Comparison of ENCODE assay signal across 2 cellular contexts in the genomic region with DNA sequence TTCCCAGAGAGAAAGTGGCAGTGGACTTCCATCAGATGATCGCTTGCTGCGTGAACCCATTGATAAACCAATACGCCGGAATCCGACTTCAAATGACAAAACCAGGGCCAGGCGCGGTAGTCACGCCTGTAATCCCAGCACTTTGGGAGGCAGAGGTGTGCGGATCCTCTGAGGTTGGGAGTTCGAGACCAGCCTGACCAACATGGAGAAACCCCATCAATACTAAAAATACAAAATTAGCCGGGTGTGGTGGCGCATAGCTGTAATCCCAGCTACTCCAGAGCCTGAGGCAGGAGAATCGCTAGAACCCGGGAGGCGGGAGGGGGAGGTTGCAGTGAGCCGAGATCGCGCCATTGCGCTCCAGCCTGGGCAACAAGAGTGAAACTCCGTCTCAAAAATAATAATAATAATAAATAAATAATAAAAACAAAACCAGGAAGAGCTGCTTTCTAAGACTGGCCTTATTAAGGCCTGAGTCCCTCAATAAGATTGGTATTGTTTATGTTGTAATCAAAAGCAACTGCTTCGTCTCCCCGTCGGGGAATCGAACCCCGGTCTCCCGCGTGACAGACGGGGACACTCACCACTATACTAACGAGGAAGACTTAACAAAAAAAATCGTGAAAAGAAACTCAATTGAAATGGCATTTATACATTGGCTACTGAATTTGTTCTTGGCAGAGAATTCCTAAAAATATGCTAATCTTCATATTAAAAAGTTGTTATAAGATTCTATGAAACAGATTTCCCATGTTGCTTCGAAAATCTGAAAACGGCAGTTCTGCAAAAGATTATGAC.
A peak's percentile ranks its signal among the peaks of the same experiment; 100 is the strongest.
TF ChIP-seq lines count a peak whose summit lies in the region.

No MANE protein-coding gene starts in this region.

TF ChIP-seq in HepG2, 621 proteins besides CTCF, POLR2A, EP300 and RAD21 (continued from another document and continues in another):
- TF ChIP-seq, protein P1, sequence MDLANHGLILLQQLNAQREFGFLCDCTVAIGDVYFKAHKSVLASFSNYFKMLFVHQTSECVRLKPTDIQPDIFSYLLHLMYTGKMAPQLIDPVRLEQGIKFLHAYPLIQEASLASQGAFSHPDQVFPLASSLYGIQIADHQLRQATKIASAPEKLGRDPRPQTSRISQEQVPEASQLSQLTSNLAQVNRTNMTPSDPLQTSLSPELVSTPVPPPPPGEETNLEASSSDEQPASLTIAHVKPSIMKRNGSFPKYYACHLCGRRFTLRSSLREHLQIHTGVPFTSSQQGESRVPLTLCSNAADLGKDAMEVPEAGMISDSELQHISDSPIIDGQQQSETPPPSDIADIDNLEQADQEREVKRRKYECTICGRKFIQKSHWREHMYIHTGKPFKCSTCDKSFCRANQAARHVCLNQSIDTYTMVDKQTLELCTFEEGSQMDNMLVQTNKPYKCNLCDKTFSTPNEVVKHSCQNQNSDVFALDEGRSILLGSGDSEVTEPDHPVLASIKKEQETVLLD (CRISPR knock-in tag; IDR thresholded peaks at IDR 0.05; ENCODE audit: low read depth), result no peak
- no peak for TF ChIP-seq ZNF205 (CRISPR knock-in tag; IDR thresholded peaks at IDR 0.05)
- no peak for TF ChIP-seq GABPA (IDR thresholded peaks at IDR 0.05; ENCODE audit: low read depth, low read length)
- 0 out of 2 replicates have a peak, but pooled peaks have one; percentile 20 for TF ChIP-seq GABPA (CRISPR knock-in tag; IDR thresholded peaks at IDR 0.05; ENCODE audit: low read depth)
- TF ChIP-seq KLF11 (CRISPR knock-in tag; IDR thresholded peaks at IDR 0.05), result 0 out of 2 replicates have a peak, but pooled peaks have one; percentile 27
- TF ChIP-seq SUZ12 (IDR thresholded peaks at IDR 0.05; ENCODE audit: low read depth, low read length), result no peak
- TF ChIP-seq, protein P2, sequence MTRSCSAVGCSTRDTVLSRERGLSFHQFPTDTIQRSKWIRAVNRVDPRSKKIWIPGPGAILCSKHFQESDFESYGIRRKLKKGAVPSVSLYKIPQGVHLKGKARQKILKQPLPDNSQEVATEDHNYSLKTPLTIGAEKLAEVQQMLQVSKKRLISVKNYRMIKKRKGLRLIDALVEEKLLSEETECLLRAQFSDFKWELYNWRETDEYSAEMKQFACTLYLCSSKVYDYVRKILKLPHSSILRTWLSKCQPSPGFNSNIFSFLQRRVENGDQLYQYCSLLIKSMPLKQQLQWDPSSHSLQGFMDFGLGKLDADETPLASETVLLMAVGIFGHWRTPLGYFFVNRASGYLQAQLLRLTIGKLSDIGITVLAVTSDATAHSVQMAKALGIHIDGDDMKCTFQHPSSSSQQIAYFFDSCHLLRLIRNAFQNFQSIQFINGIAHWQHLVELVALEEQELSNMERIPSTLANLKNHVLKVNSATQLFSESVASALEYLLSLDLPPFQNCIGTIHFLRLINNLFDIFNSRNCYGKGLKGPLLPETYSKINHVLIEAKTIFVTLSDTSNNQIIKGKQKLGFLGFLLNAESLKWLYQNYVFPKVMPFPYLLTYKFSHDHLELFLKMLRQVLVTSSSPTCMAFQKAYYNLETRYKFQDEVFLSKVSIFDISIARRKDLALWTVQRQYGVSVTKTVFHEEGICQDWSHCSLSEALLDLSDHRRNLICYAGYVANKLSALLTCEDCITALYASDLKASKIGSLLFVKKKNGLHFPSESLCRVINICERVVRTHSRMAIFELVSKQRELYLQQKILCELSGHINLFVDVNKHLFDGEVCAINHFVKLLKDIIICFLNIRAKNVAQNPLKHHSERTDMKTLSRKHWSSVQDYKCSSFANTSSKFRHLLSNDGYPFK (CRISPR knock-in tag; IDR thresholded peaks at IDR 0.05; ENCODE audit: borderline replicate concordance), result no peak
- TF ChIP-seq, protein P3, sequence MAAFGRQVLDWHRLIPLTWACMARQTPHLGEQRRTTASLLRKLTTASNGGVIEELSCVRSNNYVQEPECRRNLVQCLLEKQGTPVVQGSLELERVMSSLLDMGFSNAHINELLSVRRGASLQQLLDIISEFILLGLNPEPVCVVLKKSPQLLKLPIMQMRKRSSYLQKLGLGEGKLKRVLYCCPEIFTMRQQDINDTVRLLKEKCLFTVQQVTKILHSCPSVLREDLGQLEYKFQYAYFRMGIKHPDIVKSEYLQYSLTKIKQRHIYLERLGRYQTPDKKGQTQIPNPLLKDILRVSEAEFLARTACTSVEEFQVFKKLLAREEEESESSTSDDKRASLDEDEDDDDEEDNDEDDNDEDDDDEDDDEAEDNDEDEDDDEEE (CRISPR knock-in tag; IDR thresholded peaks at IDR 0.05), result no peak
- TF ChIP-seq, protein P4, sequence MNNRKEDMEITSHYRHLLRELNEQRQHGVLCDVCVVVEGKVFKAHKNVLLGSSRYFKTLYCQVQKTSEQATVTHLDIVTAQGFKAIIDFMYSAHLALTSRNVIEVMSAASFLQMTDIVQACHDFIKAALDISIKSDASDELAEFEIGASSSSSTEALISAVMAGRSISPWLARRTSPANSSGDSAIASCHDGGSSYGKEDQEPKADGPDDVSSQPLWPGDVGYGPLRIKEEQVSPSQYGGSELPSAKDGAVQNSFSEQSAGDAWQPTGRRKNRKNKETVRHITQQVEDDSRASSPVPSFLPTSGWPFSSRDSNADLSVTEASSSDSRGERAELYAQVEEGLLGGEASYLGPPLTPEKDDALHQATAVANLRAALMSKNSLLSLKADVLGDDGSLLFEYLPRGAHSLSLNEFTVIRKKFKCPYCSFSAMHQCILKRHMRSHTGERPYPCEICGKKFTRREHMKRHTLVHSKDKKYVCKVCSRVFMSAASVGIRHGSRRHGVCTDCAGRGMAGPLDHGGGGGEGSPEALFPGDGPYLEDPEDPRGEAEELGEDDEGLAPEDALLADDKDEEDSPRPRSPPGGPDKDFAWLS (CRISPR knock-in tag; IDR thresholded peaks at IDR 0.05; ENCODE audit: borderline replicate concordance), result no peak
- no peak for TF ChIP-seq BHLHE40 (IDR thresholded peaks at IDR 0.05; ENCODE audit: low read length)
- TF ChIP-seq, protein P5, sequence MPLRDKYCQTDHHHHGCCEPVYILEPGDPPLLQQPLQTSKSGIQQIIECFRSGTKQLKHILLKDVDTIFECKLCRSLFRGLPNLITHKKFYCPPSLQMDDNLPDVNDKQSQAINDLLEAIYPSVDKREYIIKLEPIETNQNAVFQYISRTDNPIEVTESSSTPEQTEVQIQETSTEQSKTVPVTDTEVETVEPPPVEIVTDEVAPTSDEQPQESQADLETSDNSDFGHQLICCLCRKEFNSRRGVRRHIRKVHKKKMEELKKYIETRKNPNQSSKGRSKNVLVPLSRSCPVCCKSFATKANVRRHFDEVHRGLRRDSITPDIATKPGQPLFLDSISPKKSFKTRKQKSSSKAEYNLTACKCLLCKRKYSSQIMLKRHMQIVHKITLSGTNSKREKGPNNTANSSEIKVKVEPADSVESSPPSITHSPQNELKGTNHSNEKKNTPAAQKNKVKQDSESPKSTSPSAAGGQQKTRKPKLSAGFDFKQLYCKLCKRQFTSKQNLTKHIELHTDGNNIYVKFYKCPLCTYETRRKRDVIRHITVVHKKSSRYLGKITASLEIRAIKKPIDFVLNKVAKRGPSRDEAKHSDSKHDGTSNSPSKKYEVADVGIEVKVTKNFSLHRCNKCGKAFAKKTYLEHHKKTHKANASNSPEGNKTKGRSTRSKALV (CRISPR knock-in tag; IDR thresholded peaks at IDR 0.05), result 0 out of 2 replicates have a peak, but pooled peaks have one; percentile 17
- no peak for TF ChIP-seq SSRP1 (CRISPR knock-in tag; IDR thresholded peaks at IDR 0.05)
- no peak for TF ChIP-seq ARHGAP35 (CRISPR knock-in tag; IDR thresholded peaks at IDR 0.05; ENCODE audit: borderline replicate concordance)
- no peak for TF ChIP-seq MED8 (CRISPR knock-in tag; IDR thresholded peaks at IDR 0.05; ENCODE audit: insufficient replicate concordance)
- TF ChIP-seq, protein P6, sequence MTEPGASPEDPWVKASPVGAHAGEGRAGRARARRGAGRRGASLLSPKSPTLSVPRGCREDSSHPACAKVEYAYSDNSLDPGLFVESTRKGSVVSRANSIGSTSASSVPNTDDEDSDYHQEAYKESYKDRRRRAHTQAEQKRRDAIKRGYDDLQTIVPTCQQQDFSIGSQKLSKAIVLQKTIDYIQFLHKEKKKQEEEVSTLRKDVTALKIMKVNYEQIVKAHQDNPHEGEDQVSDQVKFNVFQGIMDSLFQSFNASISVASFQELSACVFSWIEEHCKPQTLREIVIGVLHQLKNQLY (CRISPR knock-in tag; IDR thresholded peaks at IDR 0.05), result no peak

TF ChIP-seq in K562, 482 proteins besides CTCF, POLR2A, EP300 and RAD21 (continued from another document and continues in another):
- TF ChIP-seq, protein P7, sequence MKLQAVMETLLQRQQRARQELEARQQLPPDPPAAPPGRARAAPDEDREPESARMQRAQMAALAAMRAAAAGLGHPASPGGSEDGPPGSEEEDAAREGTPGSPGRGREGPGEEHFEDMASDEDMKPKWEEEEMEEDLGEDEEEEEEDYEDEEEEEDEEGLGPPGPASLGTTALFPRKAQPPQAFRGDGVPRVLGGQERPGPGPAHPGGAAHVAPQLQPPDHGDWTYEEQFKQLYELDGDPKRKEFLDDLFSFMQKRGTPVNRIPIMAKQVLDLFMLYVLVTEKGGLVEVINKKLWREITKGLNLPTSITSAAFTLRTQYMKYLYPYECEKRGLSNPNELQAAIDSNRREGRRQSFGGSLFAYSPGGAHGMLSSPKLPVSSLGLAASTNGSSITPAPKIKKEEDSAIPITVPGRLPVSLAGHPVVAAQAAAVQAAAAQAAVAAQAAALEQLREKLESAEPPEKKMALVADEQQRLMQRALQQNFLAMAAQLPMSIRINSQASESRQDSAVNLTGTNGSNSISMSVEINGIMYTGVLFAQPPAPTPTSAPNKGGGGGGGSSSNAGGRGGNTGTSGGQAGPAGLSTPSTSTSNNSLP (IDR thresholded peaks at IDR 0.05; ENCODE audit: borderline replicate concordance, low read depth, low read length), result peak; percentile 97
- TF ChIP-seq TBL1XR1 (IDR thresholded peaks at IDR 0.05; ENCODE audit: low read length in 2 of 2) (peak; percentile 48 to 98; a peak in 3 of 4 replicates), SMARCA4 (IDR thresholded peaks at IDR 0.05) (no peak), ZNF274 (IDR thresholded peaks at IDR 0.05; ENCODE audit: borderline replicate concordance, low read depth, low read length) (no peak), HLTF (IDR thresholded peaks at IDR 0.05) (no peak), RBBP5 (IDR thresholded peaks at IDR 0.05; ENCODE audit: borderline replicate concordance, insufficient read depth, low read length, poor library complexity, severe bottlenecking) (peak; percentile 9), COPS2 (conservative IDR thresholded peaks at IDR 0.05) (no peak), U2AF2 (optimal IDR thresholded peaks at IDR 0.05; ENCODE audit: low read depth, low read length) (no peak), HDAC1 (IDR thresholded peaks at IDR 0.05) (peak in 1 of 2 experiments; percentile 85; a peak in 1 of 4 replicates), CEBPG (CRISPR knock-in tag; IDR thresholded peaks at IDR 0.05) (peak; percentile 72), CEBPG (tag; conservative IDR thresholded peaks at IDR 0.05 in 1 of 2, IDR thresholded peaks at IDR 0.05 in 1 of 2) (peak; percentile 66 to 68), RBM22 (IDR thresholded peaks at IDR 0.05; ENCODE audit: low read depth, low read length, poor library complexity, severe bottlenecking) (peak; percentile 70), KLF13 (tag; IDR thresholded peaks at IDR 0.05; ENCODE audit: borderline replicate concordance, low read depth) (no peak), ZNF77 (CRISPR knock-in tag; IDR thresholded peaks at IDR 0.05) (no peak), NCOA2 (IDR thresholded peaks at IDR 0.05; ENCODE audit: partially characterized antibody in 2 of 2) (peak; percentile 21 to 75), PTTG1 (tag; IDR thresholded peaks at IDR 0.05; ENCODE audit: low read depth) (no peak), MAZ (CRISPR knock-in tag; conservative IDR thresholded peaks at IDR 0.05 in 1 of 2, IDR thresholded peaks at IDR 0.05 in 1 of 2) (peak in 1 of 2 experiments; percentile 25; a peak in 1 of 4 replicates), RUNX1 (IDR thresholded peaks at IDR 0.05; ENCODE audit: low read depth) (no peak), EP400 (IDR thresholded peaks at IDR 0.05) (peak; percentile 45), CHD2 (IDR thresholded peaks at IDR 0.05; ENCODE audit: low read depth, low read length) (peak; percentile 62), ADNP (tag; IDR thresholded peaks at IDR 0.05) (peak; percentile 90)
- TF ChIP-seq, protein P8, sequence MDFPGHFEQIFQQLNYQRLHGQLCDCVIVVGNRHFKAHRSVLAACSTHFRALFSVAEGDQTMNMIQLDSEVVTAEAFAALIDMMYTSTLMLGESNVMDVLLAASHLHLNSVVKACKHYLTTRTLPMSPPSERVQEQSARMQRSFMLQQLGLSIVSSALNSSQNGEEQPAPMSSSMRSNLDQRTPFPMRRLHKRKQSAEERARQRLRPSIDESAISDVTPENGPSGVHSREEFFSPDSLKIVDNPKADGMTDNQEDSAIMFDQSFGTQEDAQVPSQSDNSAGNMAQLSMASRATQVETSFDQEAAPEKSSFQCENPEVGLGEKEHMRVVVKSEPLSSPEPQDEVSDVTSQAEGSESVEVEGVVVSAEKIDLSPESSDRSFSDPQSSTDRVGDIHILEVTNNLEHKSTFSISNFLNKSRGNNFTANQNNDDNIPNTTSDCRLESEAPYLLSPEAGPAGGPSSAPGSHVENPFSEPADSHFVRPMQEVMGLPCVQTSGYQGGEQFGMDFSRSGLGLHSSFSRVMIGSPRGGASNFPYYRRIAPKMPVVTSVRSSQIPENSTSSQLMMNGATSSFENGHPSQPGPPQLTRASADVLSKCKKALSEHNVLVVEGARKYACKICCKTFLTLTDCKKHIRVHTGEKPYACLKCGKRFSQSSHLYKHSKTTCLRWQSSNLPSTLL (IDR thresholded peaks at IDR 0.05), result peak; percentile 59; the same call in 1 of the 2 replicates
- TF ChIP-seq, protein P9, sequence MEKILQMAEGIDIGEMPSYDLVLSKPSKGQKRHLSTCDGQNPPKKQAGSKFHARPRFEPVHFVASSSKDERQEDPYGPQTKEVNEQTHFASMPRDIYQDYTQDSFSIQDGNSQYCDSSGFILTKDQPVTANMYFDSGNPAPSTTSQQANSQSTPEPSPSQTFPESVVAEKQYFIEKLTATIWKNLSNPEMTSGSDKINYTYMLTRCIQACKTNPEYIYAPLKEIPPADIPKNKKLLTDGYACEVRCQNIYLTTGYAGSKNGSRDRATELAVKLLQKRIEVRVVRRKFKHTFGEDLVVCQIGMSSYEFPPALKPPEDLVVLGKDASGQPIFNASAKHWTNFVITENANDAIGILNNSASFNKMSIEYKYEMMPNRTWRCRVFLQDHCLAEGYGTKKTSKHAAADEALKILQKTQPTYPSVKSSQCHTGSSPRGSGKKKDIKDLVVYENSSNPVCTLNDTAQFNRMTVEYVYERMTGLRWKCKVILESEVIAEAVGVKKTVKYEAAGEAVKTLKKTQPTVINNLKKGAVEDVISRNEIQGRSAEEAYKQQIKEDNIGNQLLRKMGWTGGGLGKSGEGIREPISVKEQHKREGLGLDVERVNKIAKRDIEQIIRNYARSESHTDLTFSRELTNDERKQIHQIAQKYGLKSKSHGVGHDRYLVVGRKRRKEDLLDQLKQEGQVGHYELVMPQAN (IDR thresholded peaks at IDR 0.05; ENCODE audit: borderline replicate concordance), result no peak
- TF ChIP-seq, protein P10, sequence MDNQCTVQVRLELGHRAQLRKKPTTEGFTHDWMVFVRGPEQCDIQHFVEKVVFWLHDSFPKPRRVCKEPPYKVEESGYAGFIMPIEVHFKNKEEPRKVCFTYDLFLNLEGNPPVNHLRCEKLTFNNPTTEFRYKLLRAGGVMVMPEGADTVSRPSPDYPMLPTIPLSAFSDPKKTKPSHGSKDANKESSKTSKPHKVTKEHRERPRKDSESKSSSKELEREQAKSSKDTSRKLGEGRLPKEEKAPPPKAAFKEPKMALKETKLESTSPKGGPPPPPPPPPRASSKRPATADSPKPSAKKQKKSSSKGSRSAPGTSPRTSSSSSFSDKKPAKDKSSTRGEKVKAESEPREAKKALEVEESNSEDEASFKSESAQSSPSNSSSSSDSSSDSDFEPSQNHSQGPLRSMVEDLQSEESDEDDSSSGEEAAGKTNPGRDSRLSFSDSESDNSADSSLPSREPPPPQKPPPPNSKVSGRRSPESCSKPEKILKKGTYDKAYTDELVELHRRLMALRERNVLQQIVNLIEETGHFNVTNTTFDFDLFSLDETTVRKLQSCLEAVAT (IDR thresholded peaks at IDR 0.05), result 0 out of 4 replicates have a peak, but pooled peaks of 1 of the 2 experiments have one; percentile 48
